Comparison of ENCODE assay signal across 1 cellular context in genomic region chr19:51610576-51610975, GRCh38.
A peak's percentile ranks its signal among the peaks of the same experiment; 100 is the strongest.
TF ChIP-seq lines count a peak whose summit lies in the region.

No MANE protein-coding gene starts in this region.

TF ChIP-seq in GM12878, 131 proteins besides CTCF, POLR2A, EP300 and RAD21:
- TF ChIP-seq TBL1XR1 (IDR thresholded peaks at IDR 0.05; ENCODE audit: low read depth, low read length) (no peak), EED (IDR thresholded peaks at IDR 0.05; ENCODE audit: low read depth) (0 out of 2 replicates have a peak, but pooled peaks have one; percentile 26), JUNB (IDR thresholded peaks at IDR 0.05) (peak; percentile 57), RUNX3 (IDR thresholded peaks at IDR 0.05; ENCODE audit: low read length) (peak; percentile 80), NFIC (IDR thresholded peaks at IDR 0.05; ENCODE audit: low read depth, low read length) (peak; percentile 73; the same call in 1 of the 2 replicates), NBN (IDR thresholded peaks at IDR 0.05) (no peak), ZNF24 (IDR thresholded peaks at IDR 0.05) (no peak), RELB (IDR thresholded peaks at IDR 0.05; ENCODE audit: low read depth) (no peak), TCF7 (IDR thresholded peaks at IDR 0.05; ENCODE audit: borderline replicate concordance) (peak; percentile 31; the same call in 1 of the 2 replicates), SPI1 (IDR thresholded peaks at IDR 0.05; ENCODE audit: borderline replicate concordance, insufficient read depth, low read depth, low read length) (no peak), ZNF592 (IDR thresholded peaks at IDR 0.05) (no peak), PAX5 (IDR thresholded peaks at IDR 0.05; ENCODE audit: borderline replicate concordance, low read depth, low read length) (no peak), SUZ12 (IDR thresholded peaks at IDR 0.05; ENCODE audit: unreplicated experiment) (no peak), ZBTB40 (IDR thresholded peaks at IDR 0.05; ENCODE audit: borderline replicate concordance) (no peak), YBX1 (IDR thresholded peaks at IDR 0.05) (no peak), IRF4 (IDR thresholded peaks at IDR 0.05; ENCODE audit: low read depth, low read length) (no peak), BCLAF1 (IDR thresholded peaks at IDR 0.05) (no peak), RBBP5 (conservative IDR thresholded peaks at IDR 0.05) (no peak), ZSCAN29 (IDR thresholded peaks at IDR 0.05) (no peak)
